ENCODE assay signal across 13 cellular contexts in the genomic region with DNA sequence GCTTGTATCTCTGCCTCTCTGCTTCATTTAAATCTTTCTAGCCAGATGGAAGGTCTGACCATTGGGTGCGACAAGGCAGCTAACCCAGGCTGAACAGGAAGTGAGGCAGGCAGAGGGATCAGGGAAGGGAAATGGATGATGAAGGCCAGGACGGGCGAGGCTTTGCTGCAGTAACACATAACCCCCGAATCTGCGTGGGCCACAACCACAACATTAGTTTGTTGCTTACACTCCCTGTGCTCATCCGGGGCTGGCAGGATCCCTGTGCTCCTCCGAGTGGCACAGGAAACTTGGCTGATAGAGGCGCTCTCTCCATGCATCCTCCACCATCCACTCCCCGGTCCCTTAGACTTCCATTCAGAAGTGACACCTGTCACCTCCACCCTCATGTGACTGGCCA. TPM values are rescaled to one million over a fixed set of nuclear protein-coding genes. Genes with fewer than 3 reads are reported as not detected.
DNase-seq lines count a peak whose midpoint lies in the region; ATAC-seq and TF ChIP-seq lines count a peak whose summit lies in the region.
"Had no signal": no experiment of that assay in that cellular context is flagged by ENCODE, and none has a peak within 500 bp of the region (broad histone marks: within the 10 kb centered on the region; RNA-seq: fewer than 3 reads in every experiment).

No MANE protein-coding gene starts in this region.

- no peak overlapping the region for H3K4me3 ChIP-seq in left ventricle myocardium inferior
- H3K4me3 ChIP-seq in fibroblast of lung (replicated peaks in 1 of 4; ENCODE audit: control extremely low read depth in 1 of 4, insufficient read depth in 1 of 4, low read depth in 3 of 4, low read length in 4 of 4) = no peak overlapping the region
- no peak overlapping the region for H3K4me3 ChIP-seq in vagina

- H3K9me3 ChIP-seq in left ventricle myocardium inferior (replicated peaks) (no peaks in the 10 kb centered on the region), fibroblast of lung (ENCODE audit: control insufficient read depth, insufficient read depth, low read depth, low read length) (no peaks in the 10 kb centered on the region), vagina (no peaks in the 10 kb centered on the region)

- peaks cover 12% of the 10 kb centered on the region for H3K36me3 Mint-ChIP-seq in T-cell
- H3K36me3 Mint-ChIP-seq in CD14-positive monocyte = peaks cover 11% of the 10 kb centered on the region in 2 donors

- no peak overlapping the region for H3K4me2 ChIP-seq in fibroblast of lung (ENCODE audit: extremely low read depth, insufficient read depth, low read length)

- H2AFZ ChIP-seq in fibroblast of lung (ENCODE audit: low read length) = peak overlapping the region; percentile 45

- no peak for TF ChIP-seq POLR2A in vagina (IDR thresholded peaks at IDR 0.05)

- peak overlapping the region; percentile 89 to 96 (median 94) for H3K4me3 Mint-ChIP-seq in T-cell
- H3K4me3 Mint-ChIP-seq in CD14-positive monocyte = no peak overlapping the region

- POLR2A ChIA-PET in T-cell (lab: Charles Lee) = interaction anchor here in 1 of 2 donors (1.0 kb wide), 1 partner anchor 15 kb away, joined by 4 read pairs; no protein-coding TSS in a partner anchor

- CTCF ChIA-PET in T-cell (lab: Charles Lee) = interaction anchor here (0.5 to 1.9 kb wide), 12 partner anchors 20 to 102 kb away, joined by 3 to 12 read pairs (median 4); a partner anchor contains a TSS

- peaks cover 41% of the 10 kb centered on the region for H3K4me1 ChIP-seq in left ventricle myocardium inferior
- H3K4me1 ChIP-seq in fibroblast of lung (ENCODE audit: control insufficient read depth, extremely low read depth, insufficient read depth, low read length) = no peaks in the 10 kb centered on the region
- peaks cover 39% of the 10 kb centered on the region for H3K4me1 ChIP-seq in vagina

- H3K27me3 Mint-ChIP-seq in T-cell (no peaks in the 10 kb centered on the region), CD14-positive monocyte (ENCODE audit: low read depth in 3 of 3) (peaks cover 2 to 13% (median 6%) of the 10 kb centered on the region in 3 donors)

- H3K36me3 ChIP-seq in left ventricle myocardium inferior (no peaks in the 10 kb centered on the region), fibroblast of lung (ENCODE audit: control insufficient read depth, insufficient read depth, low read length) (no peaks in the 10 kb centered on the region), vagina (no peaks in the 10 kb centered on the region)

- H3K9me3 Mint-ChIP-seq in T-cell (no peaks in the 10 kb centered on the region), CD14-positive monocyte (peaks cover 0 to 2% (median 0%) of the 10 kb centered on the region in 7 donors)
- H3K9me3 Mint-ChIP-seq: WTC11 had no signal

- intact Hi-C loops in left ventricle myocardium inferior (cut with micrococcal nuclease) = no loop called here
- intact Hi-C loops in Right ventricle myocardium inferior (cut with DNase I) = no loop called here
- intact Hi-C loops in vagina (cut with DNase I) = no loop called here
- intact Hi-C loops in CD14-positive monocyte (cut with micrococcal nuclease) = loop anchor here in 1 of 2 donors (5.0 kb wide), 1 partner anchor 204 kb away; a partner anchor contains a TSS

- no peak overlapping the region for H3K9ac ChIP-seq in fibroblast of lung (ENCODE audit: insufficient read depth, low read length)

- peaks cover 58 to 73% (median 65%) of the 10 kb centered on the region in 3 donors for H3K4me1 Mint-ChIP-seq in T-cell
- H3K4me1 Mint-ChIP-seq in CD14-positive monocyte = peaks cover 48% of the 10 kb centered on the region

- H3K27me3 ChIP-seq in left ventricle myocardium inferior (ENCODE audit: low read depth) = no peaks in the 10 kb centered on the region
- no peaks in the 10 kb centered on the region for H3K27me3 ChIP-seq in fibroblast of lung (ENCODE audit: control insufficient read depth, insufficient read depth, low read length)
- H3K27me3 ChIP-seq in vagina = no peaks in the 10 kb centered on the region

- DNase-seq in left ventricle myocardium inferior = no peak
- no peak for DNase-seq in Right ventricle myocardium inferior (ENCODE audit: missing footprints)
- DNase-seq in T-cell = peak in 1 of 34 experiments; percentile 13
- no peak for DNase-seq in fibroblast of lung (ENCODE audit: low read depth in 2 of 2)
- DNase-seq in vagina (ENCODE audit: extremely low spot score in 2 of 2) = no peak
- DNase-seq in NK-92 (lab: John Stamatoyannopoulos, UW; ENCODE audit: unreplicated experiment) = no peak
- no peak for DNase-seq in CD14-positive monocyte (ENCODE audit: low spot score)
- DNase-seq: Calu3, NCI-H1092 treated with DMSO at 0.1 percent for 48 hours, NCI-H510A, Right ventricle myocardium superior had no signal

- no peaks in the 10 kb centered on the region for H4K20me1 ChIP-seq in fibroblast of lung (ENCODE audit: control insufficient read depth, extremely low read depth, insufficient read depth, low read length)

- H3K27ac Mint-ChIP-seq in T-cell (peak overlapping the region; percentile 93 to 97), CD14-positive monocyte (peak overlapping the region in 2 of 7 donors; percentile 42 to 57)
- H3K27ac Mint-ChIP-seq: WTC11 had no signal

- H3K79me2 ChIP-seq in fibroblast of lung (ENCODE audit: control insufficient read depth, insufficient read depth, low read length) = no peaks in the 10 kb centered on the region

- no peak for TF ChIP-seq CTCF in left ventricle myocardium inferior (IDR thresholded peaks at IDR 0.05; ENCODE audit: borderline replicate concordance)
- TF ChIP-seq CTCF in fibroblast of lung (conservative IDR thresholded peaks at IDR 0.05 in 1 of 2, IDR thresholded peaks at IDR 0.05 in 1 of 2; ENCODE audit: low read depth in 1 of 2, low read length in 2 of 2) = no peak
- TF ChIP-seq CTCF in vagina (IDR thresholded peaks at IDR 0.05) = no peak
- TF ChIP-seq CTCF in CD14-positive monocyte (IDR thresholded peaks at IDR 0.05) = no peak

- ATAC-seq in Right ventricle myocardium inferior = no peak
- ATAC-seq in T-cell (replicated peaks in 1 of 4) = no peak
- no peak for ATAC-seq in GM18873 (IDR thresholded peaks at IDR 0.05; ENCODE audit: low FRiP score, unreplicated experiment)
- ATAC-seq: WTC11 had no signal

- peak overlapping the region; percentile 91 for H3K27ac ChIP-seq in left ventricle myocardium inferior (replicated peaks)
- H3K27ac ChIP-seq in fibroblast of lung (ENCODE audit: insufficient read depth, low read length) = no peak overlapping the region
- peak overlapping the region; percentile 91 for H3K27ac ChIP-seq in vagina

RNA-seq across cellular contexts. Expression of a gene that starts 1.1 kb away (rescaled TPM):
- total RNA-seq in left ventricle myocardium inferior (3.1 TPM), Right ventricle myocardium inferior (4.7 TPM), T-cell (100 to 1,000 TPM; 238 to 356 (median 260) TPM), fibroblast of lung (3.3 and 4.5 TPM in 2 replicates), vagina (10.1 TPM)
- polyA plus RNA-seq in fibroblast of lung (4.3 and 4.4 TPM in 2 replicates), CD14-positive monocyte (1 to 10 TPM; 5.0 to 6.9 TPM)
- 20.5 and 20.8 TPM in 2 replicates for polyA plus RNA-seq in fibroblast of lung (2012)
- 7.2 and 15.7 TPM in 2 replicates for polyA minus RNA-seq in fibroblast of lung (ENCODE audit: low replicate concordance)

RNA-seq across cellular contexts. Expression of a gene that starts 14.5 kb away (rescaled TPM):
- total RNA-seq in left ventricle myocardium inferior (1,308 TPM), Right ventricle myocardium inferior (1,486 TPM), T-cell (1,000 to 10,000 TPM; 5,307 to 6,396 (median 5,878) TPM), fibroblast of lung (3,385 and 5,250 TPM in 2 replicates), vagina (3,900 TPM)
- polyA plus RNA-seq in fibroblast of lung (1,345 and 1,418 TPM in 2 replicates), CD14-positive monocyte (100 to 1,000 TPM; 655 to 663 TPM)
- polyA plus RNA-seq in fibroblast of lung (2012) = 3,489 and 4,000 TPM in 2 replicates
- polyA minus RNA-seq in fibroblast of lung (ENCODE audit: low replicate concordance) = 3,123 and 3,213 TPM in 2 replicates

RNA-seq across cellular contexts. Expression of a gene that starts 19.9 kb away (rescaled TPM):
- total RNA-seq in left ventricle myocardium inferior (9.6 TPM), Right ventricle myocardium inferior (12.7 TPM), T-cell (10 to 100 TPM; 32.8 to 57.2 (median 46.3) TPM), fibroblast of lung (13.9 and 24.9 TPM in 2 replicates), vagina (29.5 TPM)
- polyA plus RNA-seq in fibroblast of lung (2.4 and 4.3 TPM in 2 replicates), CD14-positive monocyte (10 to 100 TPM; 30.8 to 39.5 TPM)
- 7.1 and 14.6 TPM in 2 replicates for polyA plus RNA-seq in fibroblast of lung (2012)
- polyA minus RNA-seq in fibroblast of lung (ENCODE audit: low replicate concordance) = 4.0 and 5.1 TPM in 2 replicates

RNA-seq across cellular contexts. Expression of a gene that starts 21.3 kb away (rescaled TPM):
- total RNA-seq in left ventricle myocardium inferior (24.7 TPM), Right ventricle myocardium inferior (32.4 TPM), T-cell (100 to 1,000 TPM; 122 to 196 (median 163) TPM), fibroblast of lung (94.5 and 110 TPM in 2 replicates), vagina (96.3 TPM)
- polyA plus RNA-seq in fibroblast of lung (42.5 and 53.8 TPM in 2 replicates), CD14-positive monocyte (10 to 100 TPM; 62.3 to 83.9 TPM)
- 40.5 and 59.5 TPM in 2 replicates for polyA plus RNA-seq in fibroblast of lung (2012)
- polyA minus RNA-seq in fibroblast of lung (ENCODE audit: low replicate concordance) = 30.5 and 90.2 TPM in 2 replicates

RNA-seq across cellular contexts. Expression of a gene that starts 23.3 kb away (rescaled TPM):
- 998 TPM for total RNA-seq in left ventricle myocardium inferior
- total RNA-seq in Right ventricle myocardium inferior = 1,100 TPM
- 1,000 to 10,000 TPM; 2,401 to 3,215 (median 2,914) TPM for total RNA-seq in T-cell
- total RNA-seq in fibroblast of lung = 2,501 and 4,026 TPM in 2 replicates
- 3,448 and 3,634 TPM in 2 replicates for polyA plus RNA-seq in fibroblast of lung
- polyA plus RNA-seq in fibroblast of lung (2012) = 2,802 and 3,250 TPM in 2 replicates
- 1,573 and 1,579 TPM in 2 replicates for polyA minus RNA-seq in fibroblast of lung (ENCODE audit: low replicate concordance)
- 4,897 TPM for total RNA-seq in vagina
- 1,000 to 10,000 TPM; 1,103 to 1,481 TPM for polyA plus RNA-seq in CD14-positive monocyte

Comparison
In these comparisons a context has a peak if more than half of its experiments do, and no peak if none do; other contexts are left out.
1. H3K4me3 Mint-ChIP-seq: peak in T-cell (3 of 3); none in CD14-positive monocyte (0 of 2).
2. RNA of a gene that starts 1.1 kb away (total RNA-seq): 238 to 356 TPM in T-cell; 10.1 TPM in vagina (single experiment), 4.7 TPM in Right ventricle myocardium inferior (single experiment), 3.3 to 4.5 TPM in fibroblast of lung and 3.1 TPM in left ventricle myocardium inferior (single experiment); every median in the first group is over 10 times any median in the second.